Comparison of ENCODE assay signal across 1 cellular context in genomic region chr9:34606908-34607307, GRCh38.
TF ChIP-seq lines count a peak whose summit lies in the region.

No MANE protein-coding gene starts in this region.

TF ChIP-seq in K562, 482 proteins besides CTCF, POLR2A, EP300 and RAD21:
- TF ChIP-seq ZKSCAN3 (CRISPR knock-in tag; IDR thresholded peaks at IDR 0.05): no peak
- TF ChIP-seq ATF3 (IDR thresholded peaks at IDR 0.05): peak; percentile 40
- TF ChIP-seq ATF3 (CRISPR knock-in tag; conservative IDR thresholded peaks at IDR 0.05): no peak
TF ChIP-seq in K562: peak in this region for 1.
